7 cellular contexts compared by ENCODE assay signal in the genomic region with DNA sequence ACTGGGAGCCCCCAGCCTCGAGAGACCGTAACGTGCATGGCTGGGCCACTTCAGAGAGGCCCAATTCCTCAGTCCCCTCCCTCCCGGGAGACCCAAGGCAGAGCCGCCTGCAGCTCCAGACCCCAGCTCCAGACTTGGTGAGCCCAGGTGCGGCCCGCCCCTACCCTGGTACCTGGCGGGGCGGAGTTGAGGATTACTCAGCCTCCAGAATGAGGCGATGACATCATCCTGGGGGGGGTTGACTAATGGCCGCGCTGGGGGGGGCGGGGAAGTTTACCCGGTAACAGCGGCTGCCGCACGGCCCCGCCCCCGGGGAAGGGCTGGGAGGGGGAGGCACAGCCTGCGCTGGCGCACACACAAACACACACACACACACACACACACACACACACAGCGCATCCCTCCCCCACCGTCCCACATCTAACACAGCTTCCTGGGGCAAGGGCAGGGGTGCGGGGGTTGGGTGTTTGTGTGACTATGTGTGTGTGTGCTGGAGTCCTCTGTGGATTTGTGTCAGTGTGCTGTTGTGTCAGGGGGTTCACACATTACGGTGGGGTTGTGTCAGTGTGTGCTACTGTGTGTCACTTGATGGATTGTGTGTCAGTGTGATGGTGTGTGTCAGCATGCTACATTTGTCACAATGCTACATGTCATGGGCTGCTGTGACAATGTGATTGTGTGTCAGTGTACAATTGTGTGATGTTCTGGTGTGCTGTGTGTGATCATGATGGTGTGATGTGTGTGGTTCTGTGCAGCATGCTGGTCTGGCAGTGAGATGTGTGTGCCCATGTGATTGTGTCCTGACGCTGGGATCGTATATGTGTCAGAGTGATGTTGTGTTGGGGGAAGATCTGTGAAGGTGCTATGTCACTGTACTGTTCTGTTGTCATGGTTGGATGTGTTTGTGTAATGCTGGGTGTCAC. TPM values are rescaled to one million over a fixed set of nuclear protein-coding genes. Genes with fewer than 3 reads are reported as not detected.
DNase-seq lines count a peak whose midpoint lies in the region; ATAC-seq lines count a peak whose summit lies in the region.

No MANE protein-coding gene starts in this region.

- ATAC-seq in stimulated activated naive CD8-positive, alpha-beta T cell treated with anti-CD3 and anti-CD28 coated beads, Interleukin-15, Interleukin-2, amounts not matched to agents 100 U/mL and 50 U/mL, for 24 hours: peak; percentile 29

- DNase-seq in H4 (ENCODE audit: low spot score): peak; percentile 86
- DNase-seq in NCI-H345 treated with DMSO at 0.1 percent for 48 hours (lab: John Stamatoyannopoulos, UW; ENCODE audit: unreplicated experiment): peak; percentile 40
- DNase-seq in activated CD8-positive, alpha-beta memory T cell treated with anti-CD3 and anti-CD28 coated beads for 4 hours (ENCODE audit: low read depth in 2 of 2): peak; percentile 74 to 80
- peak; percentile 76 for DNase-seq in effector CD8-positive, alpha-beta T cell (lab: John Stamatoyannopoulos, UW)
- DNase-seq in myocyte (ENCODE audit: low read depth): peak; percentile 73
- peak; percentile 89 for DNase-seq in stimulated activated naive CD8-positive, alpha-beta T cell treated with anti-CD3 and anti-CD28 coated beads, Interleukin-15, Interleukin-2, amounts not matched to agents 100 U/mL and 50 U/mL, for 24 hours
- DNase-seq in HuH-7 (ENCODE audit: low spot score): no peak

RNA-seq across cellular contexts. Expression of a gene that starts 10.3 kb away (rescaled TPM):
- 3.3 and 3.7 TPM in 2 replicates for total RNA-seq in H4 (2014; rRNA removed; shearing (Covaris generic))
- 13.2 and 18.0 TPM in 2 replicates for total RNA-seq in myocyte
- 21.5 TPM for polyA plus RNA-seq in myocyte (2012)

RNA-seq across cellular contexts. Expression of a gene that starts 15.1 kb away (rescaled TPM):
- 3.4 and 3.6 TPM in 2 replicates for total RNA-seq in H4 (2014; rRNA removed; shearing (Covaris generic))
- total RNA-seq in myocyte: 5.9 and 6.9 TPM in 2 replicates
- 24.9 TPM for polyA plus RNA-seq in myocyte (2012)

RNA-seq across cellular contexts. Expression of a gene that starts 33.4 kb away (rescaled TPM):
- total RNA-seq in H4 (2014; rRNA removed; shearing (Covaris generic)): 5.7 and 7.2 TPM in 2 replicates
- 1.8 and 1.9 TPM in 2 replicates for total RNA-seq in myocyte
- 9.3 TPM for polyA plus RNA-seq in myocyte (2012)
